8 cellular contexts compared by ENCODE assay signal in genomic region chr14:58151701-58152568, GRCh38. TPM values are rescaled to one million over a fixed set of nuclear protein-coding genes. Genes with fewer than 3 reads are reported as not detected.
DNase-seq lines count a peak whose midpoint lies in the region; ATAC-seq and TF ChIP-seq lines count a peak whose summit lies in the region.

TSS of gene ARMH4 (minus strand) at chr14:58152213. CDS start at chr14:58139358, 12,855 bp downstream.

- H3K27me3 ChIP-seq in BJ (ENCODE audit: control insufficient read depth, insufficient read depth, low read length) (peaks cover 11% of the 10 kb centered on the region), lower lobe of right lung (ENCODE audit: low read depth) (peaks cover 20% of the 10 kb centered on the region)

- H3K4me3 Mint-ChIP-seq in activated CD8-positive, alpha-beta T cell treated with anti-CD3 and anti-CD28 coated beads, Interleukin-2, amount 10 ng/mL, durations not matched to agents 7 days and 5 days = peak within 1 kb of the TSS; percentile 71

- H3K27ac ChIP-seq in lower lobe of right lung = peak within 1 kb of the TSS; percentile 64

- POLR2A ChIA-PET in BJ (lab: Charles Lee) = no interaction called here
- POLR2A ChIA-PET in activated CD8-positive, alpha-beta T cell treated with anti-CD3 and anti-CD28 coated beads, Interleukin-2, amount 10 ng/mL, durations not matched to agents 7 days and 5 days (lab: Charles Lee) = no interaction called here

- no peak within 1 kb of the TSS for H3K27ac Mint-ChIP-seq in activated CD8-positive, alpha-beta T cell treated with anti-CD3 and anti-CD28 coated beads, Interleukin-2, amount 10 ng/mL, durations not matched to agents 7 days and 5 days

- intact Hi-C loops in lower lobe of right lung (cut with DNase I) = no loop called here

- TF ChIP-seq CTCF in BJ (IDR thresholded peaks at IDR 0.05; ENCODE audit: insufficient read depth, low read depth, low read length) = no peak
- TF ChIP-seq CTCF in lower lobe of right lung (IDR thresholded peaks at IDR 0.05) = peak; percentile 33

- H3K9me3 ChIP-seq in lower lobe of right lung = no peaks in the 10 kb centered on the region

- H3K9me3 Mint-ChIP-seq in activated CD8-positive, alpha-beta T cell treated with anti-CD3 and anti-CD28 coated beads, Interleukin-2, amount 10 ng/mL, durations not matched to agents 7 days and 5 days (ENCODE audit: insufficient read depth) = no peaks in the 10 kb centered on the region

- peaks cover 46% of the 10 kb centered on the region for H3K27me3 Mint-ChIP-seq in activated CD8-positive, alpha-beta T cell treated with anti-CD3 and anti-CD28 coated beads, Interleukin-2, amount 10 ng/mL, durations not matched to agents 7 days and 5 days (ENCODE audit: low read depth)

- no peaks in the 10 kb centered on the region for H3K36me3 Mint-ChIP-seq in activated CD8-positive, alpha-beta T cell treated with anti-CD3 and anti-CD28 coated beads, Interleukin-2, amount 10 ng/mL, durations not matched to agents 7 days and 5 days (ENCODE audit: low read depth)

- ATAC-seq in GM19372 (IDR thresholded peaks at IDR 0.05; ENCODE audit: low read depth, unreplicated experiment) (peak; percentile 87), HG03469 (IDR thresholded peaks at IDR 0.05; ENCODE audit: unreplicated experiment) (peak; percentile 84), lower lobe of right lung (peak; percentile 96 to 99)
- ATAC-seq in activated CD8-positive, alpha-beta T cell treated with anti-CD3 and anti-CD28 coated beads, Interleukin-2, amount 10 ng/mL, durations not matched to agents 7 days and 5 days = peak; percentile 99

- H3K36me3 ChIP-seq in BJ (ENCODE audit: control insufficient read depth, insufficient read depth, low read length) (no peaks in the 10 kb centered on the region), lower lobe of right lung (no peaks in the 10 kb centered on the region)

- DNase-seq in BJ (ENCODE audit: low read depth) = peak; percentile 17
- peak; percentile 85 for DNase-seq in NCI-H526 treated with DMSO at 0.1 percent for 48 hours (lab: John Stamatoyannopoulos, UW)
- DNase-seq in activated CD8-positive, alpha-beta T cell treated with anti-CD3 and anti-CD28 coated beads, Interleukin-2, amount 10 ng/mL, durations not matched to agents 7 days and 5 days = peak; percentile 81
- DNase-seq in effector CD4-positive, alpha-beta T cell = peak; percentile 32
- peak; percentile 89 for DNase-seq in lower lobe of right lung
- peak; percentile 13 to 38 (median 37) for DNase-seq in stimulated activated CD4-positive, alpha-beta T cell treated with anti-CD3 and anti-CD28 coated beads, TNF-alpha, amount 100 ng/mL, for 1 hour (ENCODE audit: low read depth in 3 of 3, low spot score in 1 of 3)

- CTCF ChIA-PET in BJ (lab: Yijun Ruan, JAX) = interaction anchor here (1.4 kb wide), 1 partner anchor 17 kb away, joined by 4 read pairs; no protein-coding TSS in a partner anchor
- CTCF ChIA-PET in activated CD8-positive, alpha-beta T cell treated with anti-CD3 and anti-CD28 coated beads, Interleukin-2, amount 10 ng/mL, durations not matched to agents 7 days and 5 days (lab: Charles Lee) = no interaction called here

- peak within 1 kb of the TSS; percentile 66 for H3K4me3 ChIP-seq in BJ (ENCODE audit: low read depth, low read length)
- peak within 1 kb of the TSS; percentile 84 for H3K4me3 ChIP-seq in lower lobe of right lung

- H3K4me1 ChIP-seq in lower lobe of right lung = peaks cover 7% of the 10 kb centered on the region

- H3K4me1 Mint-ChIP-seq in activated CD8-positive, alpha-beta T cell treated with anti-CD3 and anti-CD28 coated beads, Interleukin-2, amount 10 ng/mL, durations not matched to agents 7 days and 5 days (ENCODE audit: low read depth) = peaks cover 7% of the 10 kb centered on the region

RNA-seq across cellular contexts. Expression of gene ARMH4, which starts in this region (rescaled TPM):
- 1.6 and 1.8 TPM in 2 replicates for polyA plus RNA-seq in BJ (2011; rRNA removed)
- polyA minus RNA-seq in BJ (2011; rRNA and poly(A)+ RNA removed) = 9.6 and 25.9 TPM in 2 replicates
- not detected for total RNA-seq in activated CD8-positive, alpha-beta T cell treated with anti-CD3 and anti-CD28 coated beads, Interleukin-2, amount 10 ng/mL, durations not matched to agents 7 days and 5 days
- 2.1 TPM for total RNA-seq in lower lobe of right lung

Comparison
In these comparisons a context has a peak if more than half of its experiments do, and no peak if none do; other contexts are left out.
1. Peak in every context shown above with its lines: DNase-seq, ATAC-seq, H3K4me3 ChIP-seq and H3K27ac ChIP-seq.
2. Peak in DNase-seq and ATAC-seq in activated CD8-positive, alpha-beta T cell treated with anti-CD3 and anti-CD28 coated beads, Interleukin-2, amount 10 ng/mL, durations not matched to agents 7 days and 5 days; RNA of the gene not detected or under 1 TPM.
3. DNase-seq: peak in every context shown above with its lines; median percentile 89 in lower lobe of right lung; 85 in NCI-H526 treated with DMSO at 0.1 percent for 48 hours; 81 in activated CD8-positive, alpha-beta T cell treated with anti-CD3 and anti-CD28 coated beads, Interleukin-2, amount 10 ng/mL, durations not matched to agents 7 days and 5 days; 37 in stimulated activated CD4-positive, alpha-beta T cell treated with anti-CD3 and anti-CD28 coated beads, TNF-alpha, amount 100 ng/mL, for 1 hour; 32 in effector CD4-positive, alpha-beta T cell; 17 in BJ.